In genomic region chr14:20415723-20416622, GRCh38 we compare ENCODE assay signal across 1 cellular context.
TF ChIP-seq lines count a peak whose summit lies in the region.

No MANE protein-coding gene starts in this region.

TF ChIP-seq in HepG2, 621 proteins besides CTCF, POLR2A, EP300 and RAD21 (continued from another document):
- 0 out of 2 replicates have a peak, but pooled peaks have one; percentile 37 for TF ChIP-seq KLF6 (CRISPR knock-in tag; IDR thresholded peaks at IDR 0.05)
- 0 out of 2 replicates have a peak, but pooled peaks have one; percentile 25 for TF ChIP-seq FUBP1 (CRISPR knock-in tag; IDR thresholded peaks at IDR 0.05; ENCODE audit: borderline replicate concordance)
- TF ChIP-seq DRAP1 (CRISPR knock-in tag; IDR thresholded peaks at IDR 0.05), result 0 out of 2 replicates have a peak, but pooled peaks have one; percentile 39
- no peak for TF ChIP-seq RBM39 (IDR thresholded peaks at IDR 0.05; ENCODE audit: low read depth, low read length, poor library complexity, severe bottlenecking)
- no peak for TF ChIP-seq NBN (conservative IDR thresholded peaks at IDR 0.05)
- TF ChIP-seq ZBED4 (CRISPR knock-in tag; IDR thresholded peaks at IDR 0.05; ENCODE audit: borderline replicate concordance), result 0 out of 2 replicates have a peak, but pooled peaks have one; percentile 46
- TF ChIP-seq FOXA3 (CRISPR knock-in tag; IDR thresholded peaks at IDR 0.05), result 0 out of 2 replicates have a peak, but pooled peaks have one; percentile 20
- TF ChIP-seq HDAC1 (CRISPR knock-in tag; IDR thresholded peaks at IDR 0.05), result 0 out of 2 replicates have a peak, but pooled peaks have one; percentile 24
- peak; percentile 46; the same call in 1 of the 2 replicates for TF ChIP-seq THAP11 (CRISPR knock-in tag; IDR thresholded peaks at IDR 0.05)
- TF ChIP-seq HNRNPH1 (optimal IDR thresholded peaks at IDR 0.05; ENCODE audit: low read depth, low read length), result no peak
- TF ChIP-seq PATZ1 (CRISPR knock-in tag; IDR thresholded peaks at IDR 0.05), result 0 out of 2 replicates have a peak, but pooled peaks have one; percentile 13
- TF ChIP-seq KLF11 (CRISPR knock-in tag; IDR thresholded peaks at IDR 0.05), result no peak
- TF ChIP-seq ZMYM4 (CRISPR knock-in tag; IDR thresholded peaks at IDR 0.05), result 0 out of 2 replicates have a peak, but pooled peaks have one; percentile 21
- TF ChIP-seq ZNF792 (CRISPR knock-in tag; IDR thresholded peaks at IDR 0.05), result peak; percentile 67; the same call in 1 of the 2 replicates
- no peak for TF ChIP-seq ZNF562 (CRISPR knock-in tag; IDR thresholded peaks at IDR 0.05; ENCODE audit: borderline replicate concordance)
- no peak for TF ChIP-seq LCORL (IDR thresholded peaks at IDR 0.05)
- TF ChIP-seq LCORL (CRISPR knock-in tag; IDR thresholded peaks at IDR 0.05), result 0 out of 2 replicates have a peak, but pooled peaks have one; percentile 29
- TF ChIP-seq ATF6 (CRISPR knock-in tag; conservative IDR thresholded peaks at IDR 0.05), result peak; percentile 68; the same call in 1 of the 2 replicates
- no peak for TF ChIP-seq SNAPC2 (CRISPR knock-in tag; IDR thresholded peaks at IDR 0.05)
- TF ChIP-seq HOMEZ (CRISPR knock-in tag; IDR thresholded peaks at IDR 0.05; ENCODE audit: low read depth), result peak; percentile 51; the same call in 1 of the 2 replicates
- TF ChIP-seq TBX3 (IDR thresholded peaks at IDR 0.05; ENCODE audit: borderline replicate concordance), result no peak
- TF ChIP-seq PLSCR1 (CRISPR knock-in tag; IDR thresholded peaks at IDR 0.05; ENCODE audit: borderline replicate concordance), result no peak
- TF ChIP-seq MED1 (CRISPR knock-in tag; IDR thresholded peaks at IDR 0.05), result 0 out of 2 replicates have a peak, but pooled peaks have one; percentile 16
- 0 out of 2 replicates have a peak, but pooled peaks have one; percentile 19 for TF ChIP-seq GATAD1 (CRISPR knock-in tag; IDR thresholded peaks at IDR 0.05)
- no peak for TF ChIP-seq ATF5 (CRISPR knock-in tag; IDR thresholded peaks at IDR 0.05; ENCODE audit: low read depth)
- 0 out of 2 replicates have a peak, but pooled peaks have one; percentile 31 for TF ChIP-seq SOX5 (CRISPR knock-in tag; IDR thresholded peaks at IDR 0.05; ENCODE audit: borderline replicate concordance)
- no peak for TF ChIP-seq ZNF597 (CRISPR knock-in tag; IDR thresholded peaks at IDR 0.05)
- peak; percentile 71 for TF ChIP-seq STAG1 (CRISPR knock-in tag; IDR thresholded peaks at IDR 0.05)
- peak; percentile 51; the same call in 1 of the 2 replicates for TF ChIP-seq ELF3 (CRISPR knock-in tag; IDR thresholded peaks at IDR 0.05)
